In the genomic region with DNA sequence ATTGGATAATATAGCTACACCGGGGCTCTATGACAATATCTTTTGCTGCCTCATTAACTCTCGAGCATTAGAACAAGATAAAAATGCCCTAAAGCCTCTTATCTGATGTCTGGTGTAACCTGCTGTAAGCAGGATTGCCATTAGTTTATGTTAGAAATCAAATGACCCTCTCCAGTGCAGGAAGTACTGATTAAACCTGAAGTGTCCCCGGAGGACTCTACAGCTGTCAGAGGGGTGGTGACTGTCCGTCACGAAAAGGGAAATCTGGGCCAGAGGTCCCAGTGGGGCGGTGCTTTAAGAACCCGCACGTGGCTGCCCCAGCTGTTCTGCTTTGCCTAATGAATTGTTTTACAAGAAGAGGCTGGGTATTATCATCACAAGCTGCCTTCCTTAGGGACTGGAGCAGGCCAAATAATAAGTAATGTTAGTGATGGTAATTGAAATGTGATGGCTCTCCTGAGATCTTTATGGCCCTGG, we compare ENCODE assay signal across 9 cellular contexts. TPM values are rescaled to one million over a fixed set of nuclear protein-coding genes. Genes with fewer than 3 reads are reported as not detected.
DNase-seq lines count a peak whose midpoint lies in the region; ATAC-seq and TF ChIP-seq lines count a peak whose summit lies in the region.
"Had no signal": no experiment of that assay in that cellular context is flagged by ENCODE, and none has a peak within 500 bp of the region (broad histone marks: within the 10 kb centered on the region; RNA-seq: fewer than 3 reads in every experiment).

No MANE protein-coding gene starts in this region.

- H3K9me3 ChIP-seq in subcutaneous abdominal adipose tissue (ENCODE audit: control insufficient read depth in 5 of 5, low read length in 5 of 5) (no peaks in the 10 kb centered on the region), mammary epithelial cell (replicated peaks; ENCODE audit: insufficient read depth, low read length) (no peaks in the 10 kb centered on the region), breast epithelium (no peaks in the 10 kb centered on the region)

- H3K4me1 ChIP-seq in subcutaneous abdominal adipose tissue (ENCODE audit: control insufficient read depth in 5 of 5, insufficient read depth in 5 of 5, low read length in 5 of 5) = peaks cover 0 to 37% (median 31%) of the 10 kb centered on the region in 5 donors
- no peaks in the 10 kb centered on the region for H3K4me1 ChIP-seq in mammary epithelial cell (ENCODE audit: insufficient read depth, low read length)
- no peaks in the 10 kb centered on the region for H3K4me1 ChIP-seq in breast epithelium

- no peak for TF ChIP-seq CTCF in mammary epithelial cell (conservative IDR thresholded peaks at IDR 0.05 in 1 of 2, IDR thresholded peaks at IDR 0.05 in 1 of 2; ENCODE audit: extremely low read depth in 1 of 2, insufficient read depth in 1 of 2, low read depth in 1 of 2, low read length in 2 of 2)
- no peak for TF ChIP-seq CTCF in breast epithelium (IDR thresholded peaks at IDR 0.05)

- H3K27me3 ChIP-seq in subcutaneous abdominal adipose tissue (ENCODE audit: control insufficient read depth in 5 of 5, insufficient read depth in 4 of 5, low read length in 5 of 5) (no peaks in the 10 kb centered on the region), mammary epithelial cell (ENCODE audit: insufficient read depth, low read length) (no peaks in the 10 kb centered on the region), breast epithelium (no peaks in the 10 kb centered on the region)

- peak overlapping the region in 2 of 5 donors; percentile 0 to 38 for H3K9ac ChIP-seq in subcutaneous abdominal adipose tissue (ENCODE audit: low read length in 5 of 5)
- H3K9ac ChIP-seq in mammary epithelial cell (ENCODE audit: insufficient read depth, low read length) = no peak overlapping the region

- H2AFZ ChIP-seq in mammary epithelial cell (ENCODE audit: low read depth, low read length) = no peak overlapping the region

- intact Hi-C loops in left ventricle myocardium superior (cut with micrococcal nuclease) (no loop called here), mammary epithelial cell (cut with micrococcal nuclease) (no loop called here), breast epithelium (cut with DNase I; ENCODE audit: low total_unique reads) (no loop called here)

- CTCF ChIA-PET in mammary epithelial cell (lab: Charles Lee; ENCODE audit: low non-redundant PET) = no interaction called here

- no peaks in the 10 kb centered on the region for H4K20me1 ChIP-seq in mammary epithelial cell (ENCODE audit: insufficient read depth, low read length)

- peak; percentile 99 for ATAC-seq in left ventricle myocardium superior

- WGBS in mammary epithelial cell (ENCODE audit: low coverage, missing lambda C conversion rate) = 79% methylated on average over 8 of the region's 8 CpGs

- BruUV-seq in mammary epithelial cell (replicated peaks; lab: Mats Ljungman, UMichigan) = no TSS peak

- in situ Hi-C loops in mammary epithelial cell (cut with MboI; ENCODE audit: low sequenced_read_pairs in 2 of 2) = no loop called here

- dilution Hi-C loops in mammary epithelial cell (cut with HindIII; ENCODE audit: low sequenced_read_pairs) = no loop called here

- H3K4me2 ChIP-seq in mammary epithelial cell (ENCODE audit: insufficient read depth, low read depth, low read length) = no peak overlapping the region

- DNase-seq in HT-29 (ENCODE audit: low spot score) (peak; percentile 54), NCI-H82 treated with DMSO at 0.1 percent for 48 hours (lab: John Stamatoyannopoulos, UW; ENCODE audit: unreplicated experiment) (peak; percentile 95), left ventricle myocardium superior (peak; percentile 87), mammary epithelial cell (no peak), breast epithelium (ENCODE audit: low spot score in 2 of 2) (no peak), A172 (ENCODE audit: low spot score) (no peak)
- no peak for DNase-seq in stimulated activated CD4-positive, alpha-beta T cell treated with anti-CD3 and anti-CD28 coated beads, Interleukin-12 subunit alpha, Interleukin-12 subunit beta, amount 100 ng/mL, for 4 hours
- DNase-seq: IMR-90 had no signal

- peaks cover 0 to 3% (median 0%) of the 10 kb centered on the region in 5 donors for H3K36me3 ChIP-seq in subcutaneous abdominal adipose tissue (ENCODE audit: control insufficient read depth in 5 of 5, insufficient read depth in 5 of 5, low read length in 5 of 5)
- H3K36me3 ChIP-seq in mammary epithelial cell (ENCODE audit: insufficient read depth, low read length) = no peaks in the 10 kb centered on the region
- no peaks in the 10 kb centered on the region for H3K36me3 ChIP-seq in breast epithelium

- peak overlapping the region; percentile 64 for H3K27ac ChIP-seq in subcutaneous abdominal adipose tissue (ENCODE audit: low read depth, low read length)
- no peak overlapping the region for H3K27ac ChIP-seq in mammary epithelial cell (ENCODE audit: insufficient read depth, low read depth, low read length)
- H3K27ac ChIP-seq in breast epithelium = no peak overlapping the region

- no peak for TF ChIP-seq POLR2A in breast epithelium (IDR thresholded peaks at IDR 0.05)

- H3K4me3 ChIP-seq in subcutaneous abdominal adipose tissue (ENCODE audit: low read depth in 1 of 5, low read length in 5 of 5) (peak overlapping the region in 2 of 5 donors; percentile 1 to 23), mammary epithelial cell (replicated peaks in 1 of 3; ENCODE audit: insufficient read depth in 1 of 3, low read depth in 2 of 3, low read length in 3 of 3) (no peak overlapping the region), breast epithelium (no peak overlapping the region)

- H3K79me2 ChIP-seq in mammary epithelial cell (ENCODE audit: insufficient read depth, low read length) = no peaks in the 10 kb centered on the region

RNA-seq across cellular contexts. Expression of a gene that starts 55.7 kb away (rescaled TPM):
- 4.4 TPM in 2 replicates for total RNA-seq in HT-29 (2014; rRNA removed; shearing (Covaris generic))
- 6.9 TPM for total RNA-seq in left ventricle myocardium superior
- 1 to 10 TPM; 3.8 to 10.0 TPM for total RNA-seq in mammary epithelial cell
- polyA plus RNA-seq in mammary epithelial cell = 5.7 TPM
- polyA minus RNA-seq in mammary epithelial cell = 17.8 TPM
- total RNA-seq in breast epithelium = 10 to 100 TPM; 11.1 to 13.0 (median 11.4) TPM
- total RNA-seq in A172 (2014; rRNA removed; shearing (Covaris generic)) = 7.2 and 7.6 TPM in 2 replicates

RNA-seq across cellular contexts. Expression of a gene that starts 56.2 kb away (rescaled TPM):
- 4.3 and 4.5 TPM in 2 replicates for total RNA-seq in HT-29 (2014; rRNA removed; shearing (Covaris generic))
- total RNA-seq in left ventricle myocardium superior (59.8 TPM), mammary epithelial cell (10 to 100 TPM in 1 of 2 donors, 1 to 10 TPM in 1; 8.4 to 10.2 TPM), breast epithelium (10 to 100 TPM; 26.9 to 78.9 (median 40.7) TPM)
- 4.9 TPM for polyA plus RNA-seq in mammary epithelial cell
- polyA minus RNA-seq in mammary epithelial cell = 2.5 TPM
- total RNA-seq in A172 (2014; rRNA removed; shearing (Covaris generic)) = 5.0 and 5.2 TPM in 2 replicates

Comparison
In these comparisons a context has a peak if more than half of its experiments do, and no peak if none do; other contexts are left out.
1. DNase-seq: peak in HT-29 (single experiment), NCI-H82 treated with DMSO at 0.1 percent for 48 hours (single experiment) and left ventricle myocardium superior (single experiment); none in mammary epithelial cell (single experiment), stimulated activated CD4-positive, alpha-beta T cell treated with anti-CD3 and anti-CD28 coated beads, Interleukin-12 subunit alpha, Interleukin-12 subunit beta, amount 100 ng/mL, for 4 hours (single experiment), breast epithelium (0 of 2) and A172 (single experiment).